ENCODE assay signal across 14 cellular contexts in the genomic region with DNA sequence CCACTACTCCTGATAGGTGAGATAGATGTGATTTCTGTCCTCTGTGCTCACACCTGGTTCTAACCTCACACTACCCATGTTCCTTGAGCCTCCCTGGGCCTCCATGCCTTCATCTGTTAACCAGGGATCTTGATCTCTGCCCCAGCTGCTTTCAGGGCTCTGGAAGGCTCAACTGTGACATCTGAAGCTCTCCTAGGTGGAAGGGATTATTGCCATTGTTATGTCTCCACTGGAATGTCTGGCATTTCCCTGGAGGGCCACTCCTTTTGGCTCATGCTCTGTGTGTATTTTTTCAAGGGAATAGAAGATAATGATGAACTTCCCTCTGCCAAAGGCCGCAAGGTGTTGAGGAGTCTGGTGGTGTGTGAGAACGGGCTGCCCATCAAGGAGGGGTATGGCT. TPM values are rescaled to one million over a fixed set of nuclear protein-coding genes. Genes with fewer than 3 reads are reported as not detected.
DNase-seq lines count a peak whose midpoint lies in the region; ATAC-seq and TF ChIP-seq lines count a peak whose summit lies in the region.
"Had no signal": no experiment of that assay in that cellular context is flagged by ENCODE, and none has a peak within 500 bp of the region (broad histone marks: within the 10 kb centered on the region; RNA-seq: fewer than 3 reads in every experiment).

No MANE protein-coding gene starts in this region.

- H3K9me3 ChIP-seq in ovary, result no peaks in the 10 kb centered on the region
- H3K9me3 ChIP-seq: BE2C, gastroesophageal sphincter had no signal

- WGBS in ovary, 3 donors, result 23 to 45% (median 25%) methylated on average over 2 of the region's 2 CpGs

- H3K9me3 Mint-ChIP-seq in HFFc6, result no peaks in the 10 kb centered on the region
- H3K9me3 Mint-ChIP-seq: memory B cell had no signal

- H3K79me2 ChIP-seq in ACC112 (ENCODE audit: control insufficient read depth, insufficient read depth, low read length, unreplicated experiment), result no peaks in the 10 kb centered on the region

- intact Hi-C loops in ovary (cut with DNase I), result no loop called here

- H2AFZ ChIP-seq in ACC112 (ENCODE audit: low read length, unreplicated experiment), result peak overlapping the region; percentile 23

- TF ChIP-seq EP300 in ovary (IDR thresholded peaks at IDR 0.05), result no peak

- DNase-seq in HFFc6, result peak; percentile 37
- peak; percentile 22 for DNase-seq in astrocyte of the spinal cord (ENCODE audit: low read depth, low spot score)
- DNase-seq in iris pigment epithelial cell (ENCODE audit: low read depth), result peak; percentile 38
- no peak for DNase-seq in COLO668 (lab: John Stamatoyannopoulos, UW; ENCODE audit: unreplicated experiment)
- no peak for DNase-seq in ovary
- no peak for DNase-seq in NCI-H146 treated with DMSO at 0.1 percent for 48 hours (lab: John Stamatoyannopoulos, UW; ENCODE audit: unreplicated experiment)
- DNase-seq: BE2C, GOT3, NCI-H345, RPMI8226 had no signal

- in situ Hi-C loops in astrocyte of the spinal cord (cut with HindIII; ENCODE audit: low sequenced_read_pairs), result no loop called here

- H3K4me3 ChIP-seq in ACC112 (ENCODE audit: low read depth, low read length), result no peak overlapping the region
- H3K4me3 ChIP-seq in astrocyte of the spinal cord (ENCODE audit: low read depth, low read length), result no peak overlapping the region
- H3K4me3 ChIP-seq in ovary, result no peak overlapping the region
- H3K4me3 ChIP-seq: gastroesophageal sphincter had no signal

- no peak for TF ChIP-seq POLR2A in ovary (IDR thresholded peaks at IDR 0.05)

- peak overlapping the region; percentile 6; the same call in 1 of the 2 replicates for H3K4me3 Mint-ChIP-seq in HFFc6
- H3K4me3 Mint-ChIP-seq: memory B cell had no signal

- H3K4me1 ChIP-seq in ACC112 (ENCODE audit: control insufficient read depth, insufficient read depth, low read length, unreplicated experiment) (peaks cover 6% of the 10 kb centered on the region), ovary (ENCODE audit: insufficient read depth) (no peaks in the 10 kb centered on the region)
- H3K4me1 ChIP-seq: BE2C, gastroesophageal sphincter had no signal

- ATAC-seq in HG03045 (IDR thresholded peaks at IDR 0.05; ENCODE audit: unreplicated experiment), result no peak
- ATAC-seq: gastroesophageal sphincter had no signal

- H3K27ac ChIP-seq in ACC112 (ENCODE audit: low read depth, low read length), result no peak overlapping the region
- no peak overlapping the region for H3K27ac ChIP-seq in ovary
- H3K27ac ChIP-seq: gastroesophageal sphincter had no signal

- H3K27ac Mint-ChIP-seq in HFFc6, result peak overlapping the region; percentile 51
- H3K27ac Mint-ChIP-seq: memory B cell had no signal

- H3K36me3 ChIP-seq in ACC112 (ENCODE audit: insufficient read depth, low read length), result no peaks in the 10 kb centered on the region
- H3K36me3 ChIP-seq in ovary, result no peaks in the 10 kb centered on the region
- H3K36me3 ChIP-seq: BE2C had no signal

- H3K36me3 Mint-ChIP-seq in HFFc6 (ENCODE audit: low read depth), result no peaks in the 10 kb centered on the region
- H3K36me3 Mint-ChIP-seq: memory B cell had no signal

- H3K27me3 Mint-ChIP-seq in HFFc6 (ENCODE audit: insufficient read depth), result peaks cover 7% of the 10 kb centered on the region
- H3K27me3 Mint-ChIP-seq: memory B cell had no signal

- H3K4me1 Mint-ChIP-seq in HFFc6 (ENCODE audit: low read depth), result peaks cover 20% of the 10 kb centered on the region
- H3K4me1 Mint-ChIP-seq: memory B cell had no signal

- no peak for TF ChIP-seq CTCF in HFFc6 (IDR thresholded peaks at IDR 0.05)
- TF ChIP-seq CTCF in astrocyte of the spinal cord (IDR thresholded peaks at IDR 0.05; ENCODE audit: low read depth, low read length), result no peak
- TF ChIP-seq CTCF in ovary (IDR thresholded peaks at IDR 0.05), result no peak

- H3K27me3 ChIP-seq in ACC112 (ENCODE audit: insufficient read depth, low read length), result no peaks in the 10 kb centered on the region
- no peaks in the 10 kb centered on the region for H3K27me3 ChIP-seq in ovary
- H3K27me3 ChIP-seq: BE2C, gastroesophageal sphincter had no signal

RNA-seq across cellular contexts. Expression of gene PCARE, which starts 41.2 kb away (rescaled TPM):
- total RNA-seq in HFFc6 (2021; fragmentation: NEBNext Ultra II Directional; extraction: Animal tissue kit (Norgen Biotek cat#: 25700)), result not detected
- under 1 TPM; 0.08 to 0.27 (median 0.15) TPM for total RNA-seq in ovary
- polyA plus RNA-seq in ovary, result under 1 TPM; 0.30 to 0.50 TPM

RNA-seq across cellular contexts. Expression of gene TOGARAM2, which starts 52.1 kb away (rescaled TPM):
- total RNA-seq in HFFc6 (2021; fragmentation: NEBNext Ultra II Directional; extraction: Animal tissue kit (Norgen Biotek cat#: 25700)), result not detected
- 10 to 100 TPM in 1 of 7 donors, 1 to 10 TPM in 5, under 1 TPM in 1; 0.95 to 21.1 (median 1.8) TPM for total RNA-seq in ovary
- under 1 TPM; 0.33 to 0.58 TPM for polyA plus RNA-seq in ovary

Comparison
In these comparisons a context has a peak if more than half of its experiments do, and no peak if none do; other contexts are left out.
1. DNase-seq: peak in HFFc6 (single experiment), astrocyte of the spinal cord (single experiment) and iris pigment epithelial cell (single experiment); none in COLO668 (single experiment), ovary (0 of 5) and NCI-H146 treated with DMSO at 0.1 percent for 48 hours (single experiment).